7 cellular contexts compared by ENCODE assay signal in genomic region chr3:14145236-14145635, GRCh38. TPM values are rescaled to one million over a fixed set of nuclear protein-coding genes. Genes with fewer than 3 reads are reported as not detected.
A peak's percentile ranks its signal among the peaks of the same experiment; 100 is the strongest.
DNase-seq lines count a peak whose midpoint lies in the region; ATAC-seq lines count a peak whose summit lies in the region.

No MANE protein-coding gene starts in this region.

- peaks cover 37% of the 10 kb centered on the region for H3K36me3 Mint-ChIP-seq in activated T-helper 1 cell treated with anti-CD3 and anti-CD28 coated beads, Interleukin-12 subunit alpha, Interleukin-12 subunit beta, Interleukin-2, Interleukin-4 antibody, amounts not matched to agents 30 ng/mL and 10 ng/mL and 1 ng/mL, durations not matched to agents 14 hours and 24 hours and 36 hours (ENCODE audit: low read depth)

- H3K36me3 ChIP-seq in HUES48 (ENCODE audit: control insufficient read depth, insufficient read depth, low read length): peaks cover 62% of the 10 kb centered on the region

- intact Hi-C loops in activated T-helper 1 cell treated with anti-CD3 and anti-CD28 coated beads, Interleukin-12 subunit alpha, Interleukin-12 subunit beta, Interleukin-2, Interleukin-4 antibody, amounts not matched to agents 30 ng/mL and 10 ng/mL and 1 ng/mL, durations not matched to agents 14 hours and 24 hours and 36 hours (cut with micrococcal nuclease): no loop called here

- H3K4me1 Mint-ChIP-seq in activated T-helper 1 cell treated with anti-CD3 and anti-CD28 coated beads, Interleukin-12 subunit alpha, Interleukin-12 subunit beta, Interleukin-2, Interleukin-4 antibody, amounts not matched to agents 30 ng/mL and 10 ng/mL and 1 ng/mL, durations not matched to agents 14 hours and 24 hours and 36 hours (ENCODE audit: low read depth): peaks cover 59% of the 10 kb centered on the region
- peaks cover 48% of the 10 kb centered on the region for H3K4me1 Mint-ChIP-seq in stimulated activated naive CD8-positive, alpha-beta T cell treated with anti-CD3 and anti-CD28 coated beads, Interleukin-15, amount 100 ng/mL, for 72 hours

- no peak for ATAC-seq in stimulated activated naive CD8-positive, alpha-beta T cell treated with anti-CD3 and anti-CD28 coated beads, Interleukin-15, amount 100 ng/mL, for 72 hours
- no peak for ATAC-seq in HG02610 (IDR thresholded peaks at IDR 0.05; ENCODE audit: unreplicated experiment)
- ATAC-seq in GM18873 (IDR thresholded peaks at IDR 0.05; ENCODE audit: low FRiP score, unreplicated experiment): no peak

- no peaks in the 10 kb centered on the region for H3K27me3 ChIP-seq in HUES48 (ENCODE audit: control insufficient read depth, insufficient read depth, low read length)

- no peak overlapping the region for H3K4me3 ChIP-seq in HUES48 (ENCODE audit: low read depth, low read length)

- H3K27me3 Mint-ChIP-seq in activated T-helper 1 cell treated with anti-CD3 and anti-CD28 coated beads, Interleukin-12 subunit alpha, Interleukin-12 subunit beta, Interleukin-2, Interleukin-4 antibody, amounts not matched to agents 30 ng/mL and 10 ng/mL and 1 ng/mL, durations not matched to agents 14 hours and 24 hours and 36 hours (ENCODE audit: insufficient read depth): no peaks in the 10 kb centered on the region
- H3K27me3 Mint-ChIP-seq in stimulated activated naive CD8-positive, alpha-beta T cell treated with anti-CD3 and anti-CD28 coated beads, Interleukin-15, amount 100 ng/mL, for 72 hours: no peaks in the 10 kb centered on the region

- H3K4me1 ChIP-seq in HUES48 (ENCODE audit: control insufficient read depth, insufficient read depth, low read length): peaks cover 19% of the 10 kb centered on the region

- no peak for DNase-seq in activated T-helper 1 cell treated with anti-CD3 and anti-CD28 coated beads, Interleukin-12 subunit alpha, Interleukin-12 subunit beta, Interleukin-2, Interleukin-4 antibody, amounts not matched to agents 30 ng/mL and 10 ng/mL and 1 ng/mL, durations not matched to agents 14 hours and 24 hours and 36 hours (ENCODE audit: low spot score)
- DNase-seq in hepatic stellate cell (ENCODE audit: low spot score): peak; percentile 51
- DNase-seq in stimulated activated naive CD8-positive, alpha-beta T cell treated with anti-CD3 and anti-CD28 coated beads, Interleukin-15, amount 100 ng/mL, for 72 hours: no peak
- DNase-seq in germinal center (ENCODE audit: low spot score): no peak

- H3K27ac Mint-ChIP-seq in activated T-helper 1 cell treated with anti-CD3 and anti-CD28 coated beads, Interleukin-12 subunit alpha, Interleukin-12 subunit beta, Interleukin-2, Interleukin-4 antibody, amounts not matched to agents 30 ng/mL and 10 ng/mL and 1 ng/mL, durations not matched to agents 14 hours and 24 hours and 36 hours: peak overlapping the region; percentile 93
- H3K27ac Mint-ChIP-seq in stimulated activated naive CD8-positive, alpha-beta T cell treated with anti-CD3 and anti-CD28 coated beads, Interleukin-15, amount 100 ng/mL, for 72 hours: peak overlapping the region; percentile 82 to 98

- no peaks in the 10 kb centered on the region for H3K9me3 Mint-ChIP-seq in activated T-helper 1 cell treated with anti-CD3 and anti-CD28 coated beads, Interleukin-12 subunit alpha, Interleukin-12 subunit beta, Interleukin-2, Interleukin-4 antibody, amounts not matched to agents 30 ng/mL and 10 ng/mL and 1 ng/mL, durations not matched to agents 14 hours and 24 hours and 36 hours
- H3K9me3 Mint-ChIP-seq in stimulated activated naive CD8-positive, alpha-beta T cell treated with anti-CD3 and anti-CD28 coated beads, Interleukin-15, amount 100 ng/mL, for 72 hours: no peaks in the 10 kb centered on the region

- no peak overlapping the region for H3K4me3 Mint-ChIP-seq in activated T-helper 1 cell treated with anti-CD3 and anti-CD28 coated beads, Interleukin-12 subunit alpha, Interleukin-12 subunit beta, Interleukin-2, Interleukin-4 antibody, amounts not matched to agents 30 ng/mL and 10 ng/mL and 1 ng/mL, durations not matched to agents 14 hours and 24 hours and 36 hours
- no peak overlapping the region for H3K4me3 Mint-ChIP-seq in stimulated activated naive CD8-positive, alpha-beta T cell treated with anti-CD3 and anti-CD28 coated beads, Interleukin-15, amount 100 ng/mL, for 72 hours

- H3K9ac ChIP-seq in HUES48 (ENCODE audit: low read depth, low read length): peak overlapping the region; percentile 36; the same call in 1 of the 2 replicates

- peak overlapping the region; percentile 97 for H3K27ac ChIP-seq in HUES48 (ENCODE audit: low read depth, low read length)

- H3K9me3 ChIP-seq in HUES48 (ENCODE audit: control insufficient read depth, insufficient read depth, low read length): no peaks in the 10 kb centered on the region

RNA-seq across cellular contexts. Expression of gene TMEM43, which starts 20.4 kb away (rescaled TPM):
- total RNA-seq in activated T-helper 1 cell treated with anti-CD3 and anti-CD28 coated beads, Interleukin-12 subunit alpha, Interleukin-12 subunit beta, Interleukin-2, Interleukin-4 antibody, amounts not matched to agents 30 ng/mL and 10 ng/mL and 1 ng/mL, durations not matched to agents 14 hours and 24 hours and 36 hours: 40.4 and 41.3 TPM in 2 replicates

RNA-seq across cellular contexts. Expression of gene CHCHD4, which starts 20.6 kb away (rescaled TPM):
- 27.8 and 29.4 TPM in 2 replicates for total RNA-seq in activated T-helper 1 cell treated with anti-CD3 and anti-CD28 coated beads, Interleukin-12 subunit alpha, Interleukin-12 subunit beta, Interleukin-2, Interleukin-4 antibody, amounts not matched to agents 30 ng/mL and 10 ng/mL and 1 ng/mL, durations not matched to agents 14 hours and 24 hours and 36 hours

RNA-seq across cellular contexts. Expression of gene XPC, which starts 33.2 kb away (rescaled TPM):
- 34.1 and 35.9 TPM in 2 replicates for total RNA-seq in activated T-helper 1 cell treated with anti-CD3 and anti-CD28 coated beads, Interleukin-12 subunit alpha, Interleukin-12 subunit beta, Interleukin-2, Interleukin-4 antibody, amounts not matched to agents 30 ng/mL and 10 ng/mL and 1 ng/mL, durations not matched to agents 14 hours and 24 hours and 36 hours

RNA-seq across cellular contexts. Expression of gene LSM3, which starts 33.4 kb away (rescaled TPM):
- 15.6 and 15.8 TPM in 2 replicates for total RNA-seq in activated T-helper 1 cell treated with anti-CD3 and anti-CD28 coated beads, Interleukin-12 subunit alpha, Interleukin-12 subunit beta, Interleukin-2, Interleukin-4 antibody, amounts not matched to agents 30 ng/mL and 10 ng/mL and 1 ng/mL, durations not matched to agents 14 hours and 24 hours and 36 hours
